23 cellular contexts compared by ENCODE assay signal in the genomic region with DNA sequence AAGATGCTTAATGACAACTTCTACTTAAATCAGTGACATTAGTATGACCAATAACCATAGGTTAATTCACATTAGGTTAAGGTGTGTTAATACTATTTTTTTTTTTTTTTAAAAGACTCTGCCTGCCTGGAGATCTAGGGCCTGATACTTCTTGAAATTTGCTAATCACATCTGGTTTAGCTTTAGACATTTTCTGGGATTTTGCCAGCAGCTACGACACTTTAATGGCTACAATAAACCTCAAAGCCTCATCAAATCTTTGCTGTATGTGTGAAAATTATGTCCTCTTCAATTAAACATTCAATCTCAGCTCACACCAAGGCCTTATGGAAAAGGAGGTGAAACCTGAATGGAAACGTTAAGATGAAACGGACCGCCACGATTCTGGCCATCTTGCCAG.
"Had no signal": no experiment of that assay in that cellular context is flagged by ENCODE, and none has a peak within 500 bp of the region (broad histone marks: within the 10 kb centered on the region; RNA-seq: fewer than 3 reads in every experiment).

No MANE protein-coding gene starts in this region.

- H3K27me3 Mint-ChIP-seq: memory B cell, progenitor cell of endocrine pancreas had no signal

- H3K4me1 ChIP-seq: colonic mucosa, gastrocnemius medialis, left ventricle myocardium inferior, lower lobe of right lung, pancreas, testis, tibial nerve had no signal

- H3K36me3 Mint-ChIP-seq: memory B cell; natural killer cell treated with Interleukin-12 subunit alpha and Interleukin-12 subunit beta and Interleukin-15 and Interleukin-18, amount 100 ng/mL, for 72 hours had no signal

- H3K27ac Mint-ChIP-seq: endodermal cell; memory B cell; natural killer cell treated with Interleukin-12 subunit alpha and Interleukin-12 subunit beta and Interleukin-15 and Interleukin-18, amount 100 ng/mL, for 72 hours; progenitor cell of endocrine pancreas had no signal

- H3K4me3 Mint-ChIP-seq: endodermal cell; memory B cell; natural killer cell treated with Interleukin-12 subunit alpha and Interleukin-12 subunit beta and Interleukin-15 and Interleukin-18, amount 100 ng/mL, for 72 hours had no signal

- ATAC-seq: gastrocnemius medialis; lower lobe of right lung; natural killer cell treated with Interleukin-12 subunit alpha and Interleukin-12 subunit beta and Interleukin-15 and Interleukin-18, amount 100 ng/mL, for 72 hours; pancreas; right cardiac atrium; upper lobe of right lung had no signal

- H3K27me3 ChIP-seq: colonic mucosa, gastrocnemius medialis, pancreas, testis, tibial nerve, upper lobe of right lung had no signal

- DNase-seq: cerebellar nuclear complex; colonic mucosa; effector CD4-positive, alpha-beta T cell; endodermal cell; erythroblast; gastrocnemius medialis; glutamatergic neuron; left ventricle myocardium inferior; lower lobe of right lung; midbrain; occipital lobe; pancreas; right cardiac atrium; small intestine; stimulated activated CD4-positive, alpha-beta T cell treated with anti-CD3 and anti-CD28 coated beads, Interleukin-2, amount 100 ng/mL, for 48 hours; stimulated activated naive CD4-positive, alpha-beta T cell treated with Interleukin-2 at 50 U/mL for 16 hours; testis; upper lobe of right lung had no signal

- H3K4me3 ChIP-seq: colonic mucosa, gastrocnemius medialis, left ventricle myocardium inferior, lower lobe of right lung, pancreas, testis, tibial nerve, upper lobe of right lung had no signal

- H3K9me3 Mint-ChIP-seq: endodermal cell; memory B cell; natural killer cell treated with Interleukin-12 subunit alpha and Interleukin-12 subunit beta and Interleukin-15 and Interleukin-18, amount 100 ng/mL, for 72 hours had no signal

- H3K36me3 ChIP-seq: colonic mucosa, gastrocnemius medialis, left ventricle myocardium inferior, lower lobe of right lung, pancreas, tibial nerve, upper lobe of right lung had no signal

- H3K9me3 ChIP-seq: colonic mucosa, gastrocnemius medialis, left ventricle myocardium inferior, lower lobe of right lung, pancreas, testis, tibial nerve, upper lobe of right lung had no signal

- H3K27ac ChIP-seq: colonic mucosa, gastrocnemius medialis, left ventricle myocardium inferior, lower lobe of right lung, pancreas, testis, tibial nerve, upper lobe of right lung had no signal

- FAIRE-seq: keratinocyte, pancreas, small intestine had no signal
